Comparison of ENCODE assay signal across 8 cellular contexts in genomic region chr1:1906185-1907097, GRCh38. TPM values are rescaled to one million over a fixed set of nuclear protein-coding genes. Genes with fewer than 3 reads are reported as not detected.
DNase-seq lines count a peak whose midpoint lies in the region; ATAC-seq and TF ChIP-seq lines count a peak whose summit lies in the region.

No MANE protein-coding gene starts in this region.

- no peaks in the 10 kb centered on the region for H4K20me1 ChIP-seq in PC-3 (ENCODE audit: low read length)

- DNase-seq in CD4-positive, CD25-positive, alpha-beta regulatory T cell: peak; percentile 48 to 66 (median 54)
- peak in 1 of 2 experiments; percentile 77 for DNase-seq in HL-60 (ENCODE audit: low read depth in 1 of 2, low spot score in 1 of 2)
- DNase-seq in PC-3: peak; percentile 90
- DNase-seq in activated T-cell treated with anti-CD3 and anti-CD28 coated beads for 48 hours (ENCODE audit: low read depth): peak; percentile 63
- DNase-seq in naive thymus-derived CD4-positive, alpha-beta T cell: peak in 8 of 9 donors; percentile 49 to 77 (median 54)
- peak; percentile 57 for DNase-seq in stimulated activated naive B cell treated with anti-CD40 and anti-IgM and Interleukin-4, amounts not matched to agents 10 μg/mL and 1 μg/mL and 100 μg/mL, for 72 hours

- H3K27ac Mint-ChIP-seq in CD4-positive, CD25-positive, alpha-beta regulatory T cell: peak overlapping the region; percentile 10 to 84 (median 33)
- peak overlapping the region in 7 of 9 donors; percentile 2 to 72 (median 44) for H3K27ac Mint-ChIP-seq in naive thymus-derived CD4-positive, alpha-beta T cell
- peak overlapping the region; percentile 44 for H3K27ac Mint-ChIP-seq in stimulated activated naive B cell treated with anti-CD40 and anti-IgM and Interleukin-4, amounts not matched to agents 10 μg/mL and 1 μg/mL and 100 μg/mL, for 72 hours

- no peak overlapping the region for H3K9ac ChIP-seq in PC-3 (ENCODE audit: low read length)

- H3F3A ChIP-seq in PC-3 (ENCODE audit: low read length, unreplicated experiment): no peaks in the 10 kb centered on the region

- H2AFZ ChIP-seq in PC-3 (ENCODE audit: low read length): peak overlapping the region; percentile 49; the same call in 1 of the 2 replicates

- intact Hi-C loops in PC-3 (cut with micrococcal nuclease): loop anchor here (1.0 to 10.0 kb wide), 4 partner anchors 48 to 222 kb away; no protein-coding TSS in a partner anchor
- intact Hi-C loops in naive thymus-derived CD4-positive, alpha-beta T cell (cut with micrococcal nuclease): loop anchor here (2.0 to 10.0 kb wide), 7 partner anchors 48 to 229 kb away; partner anchors contain the start of gene SLC35E2B (in 1 of the 2)

- no peaks in the 10 kb centered on the region for H3K9me2 ChIP-seq in PC-3 (replicated peaks; ENCODE audit: low read length)

- H3K79me2 ChIP-seq in PC-3 (ENCODE audit: low read length): no peaks in the 10 kb centered on the region

- H3K4me3 Mint-ChIP-seq in CD4-positive, CD25-positive, alpha-beta regulatory T cell: peak overlapping the region; percentile 65 to 79 (median 74)
- peak overlapping the region; percentile 5 to 81 (median 58) for H3K4me3 Mint-ChIP-seq in naive thymus-derived CD4-positive, alpha-beta T cell
- H3K4me3 Mint-ChIP-seq in stimulated activated naive B cell treated with anti-CD40 and anti-IgM and Interleukin-4, amounts not matched to agents 10 μg/mL and 1 μg/mL and 100 μg/mL, for 72 hours: peak overlapping the region; percentile 2 to 39

- H3K4me1 ChIP-seq in CD4-positive, CD25-positive, alpha-beta regulatory T cell (ENCODE audit: control insufficient read depth, insufficient read depth, low read length, poor library complexity, severe bottlenecking): peaks cover 14% of the 10 kb centered on the region
- H3K4me1 ChIP-seq in PC-3 (ENCODE audit: insufficient read depth, low read length): peaks cover 15% of the 10 kb centered on the region
- peaks cover 5 to 10% of the 10 kb centered on the region in 2 donors for H3K4me1 ChIP-seq in naive thymus-derived CD4-positive, alpha-beta T cell (ENCODE audit: control insufficient read depth in 2 of 2, insufficient read depth in 2 of 2, low read length in 2 of 2)

- H3K36me3 Mint-ChIP-seq in CD4-positive, CD25-positive, alpha-beta regulatory T cell: no peaks in the 10 kb centered on the region
- no peaks in the 10 kb centered on the region for H3K36me3 Mint-ChIP-seq in naive thymus-derived CD4-positive, alpha-beta T cell
- H3K36me3 Mint-ChIP-seq in stimulated activated naive B cell treated with anti-CD40 and anti-IgM and Interleukin-4, amounts not matched to agents 10 μg/mL and 1 μg/mL and 100 μg/mL, for 72 hours: no peaks in the 10 kb centered on the region

- POLR2A ChIA-PET in PC-3 (lab: Charles Lee; ENCODE audit: unreplicated experiment): interaction anchor here (0.6 kb wide), 1 partner anchor 46 kb away, joined by 3 read pairs; no protein-coding TSS in a partner anchor
- POLR2A ChIA-PET in naive thymus-derived CD4-positive, alpha-beta T cell (lab: Charles Lee): interaction anchor here (0.6 to 2.4 kb wide), 3 partner anchors 8 to 125 kb away, joined by 3 to 7 read pairs (median 4); no protein-coding TSS in a partner anchor

- H3K4me1 Mint-ChIP-seq in CD4-positive, CD25-positive, alpha-beta regulatory T cell: peaks cover 0 to 20% (median 10%) of the 10 kb centered on the region in 4 donors
- peaks cover 12 to 18% (median 15%) of the 10 kb centered on the region in 7 donors for H3K4me1 Mint-ChIP-seq in naive thymus-derived CD4-positive, alpha-beta T cell
- peaks cover 20 to 33% of the 10 kb centered on the region in 2 donors for H3K4me1 Mint-ChIP-seq in stimulated activated naive B cell treated with anti-CD40 and anti-IgM and Interleukin-4, amounts not matched to agents 10 μg/mL and 1 μg/mL and 100 μg/mL, for 72 hours

- no peaks in the 10 kb centered on the region for H3K27me3 Mint-ChIP-seq in CD4-positive, CD25-positive, alpha-beta regulatory T cell
- H3K27me3 Mint-ChIP-seq in naive thymus-derived CD4-positive, alpha-beta T cell: no peaks in the 10 kb centered on the region
- H3K27me3 Mint-ChIP-seq in stimulated activated naive B cell treated with anti-CD40 and anti-IgM and Interleukin-4, amounts not matched to agents 10 μg/mL and 1 μg/mL and 100 μg/mL, for 72 hours: no peaks in the 10 kb centered on the region

- H3K27ac ChIP-seq in CD4-positive, CD25-positive, alpha-beta regulatory T cell (ENCODE audit: insufficient read depth, low read length, poor library complexity, severe bottlenecking): no peak overlapping the region
- H3K27ac ChIP-seq in HL-60 (replicated peaks) (no peak overlapping the region), PC-3 (ENCODE audit: low read length) (no peak overlapping the region)
- H3K27ac ChIP-seq in naive thymus-derived CD4-positive, alpha-beta T cell (ENCODE audit: low read depth, low read length): no peak overlapping the region

- BruUV-seq in PC-3 (replicated peaks; lab: Mats Ljungman, UMichigan): no TSS peak

- peaks cover 0 to 2% (median 0%) of the 10 kb centered on the region in 7 donors for H3K9me3 Mint-ChIP-seq in CD4-positive, CD25-positive, alpha-beta regulatory T cell
- peaks cover 0 to 2% (median 0%) of the 10 kb centered on the region in 11 donors for H3K9me3 Mint-ChIP-seq in naive thymus-derived CD4-positive, alpha-beta T cell
- H3K9me3 Mint-ChIP-seq in stimulated activated naive B cell treated with anti-CD40 and anti-IgM and Interleukin-4, amounts not matched to agents 10 μg/mL and 1 μg/mL and 100 μg/mL, for 72 hours: no peaks in the 10 kb centered on the region

- no peaks in the 10 kb centered on the region for H3K9me3 ChIP-seq in CD4-positive, CD25-positive, alpha-beta regulatory T cell (ENCODE audit: control insufficient read depth in 2 of 2, low read length in 2 of 2)
- H3K9me3 ChIP-seq in PC-3 (ENCODE audit: low read length): no peaks in the 10 kb centered on the region
- no peaks in the 10 kb centered on the region for H3K9me3 ChIP-seq in naive thymus-derived CD4-positive, alpha-beta T cell (ENCODE audit: control insufficient read depth in 2 of 3, low read length in 3 of 3)

- CTCF ChIA-PET in PC-3 (lab: Charles Lee): interaction anchor here (0.5 to 1.6 kb wide), 12 partner anchors 8 to 148 kb away, joined by 3 to 9 read pairs (median 4); partner anchors contain the start of gene NADK
- CTCF ChIA-PET in naive thymus-derived CD4-positive, alpha-beta T cell (lab: Charles Lee): interaction anchor here (0.9 to 2.4 kb wide), 6 partner anchors 11 to 127 kb away, joined by 3 to 6 read pairs (median 6); no protein-coding TSS in a partner anchor

- H3K4me3 ChIP-seq in CD4-positive, CD25-positive, alpha-beta regulatory T cell (ENCODE audit: low read depth, low read length): no peak overlapping the region
- H3K4me3 ChIP-seq in HL-60 (replicated peaks; ENCODE audit: insufficient read depth, low read length) (no peak overlapping the region), PC-3 (ENCODE audit: low read length) (no peak overlapping the region)
- no peak overlapping the region for H3K4me3 ChIP-seq in naive thymus-derived CD4-positive, alpha-beta T cell (ENCODE audit: low read length)

- H3K36me3 ChIP-seq in CD4-positive, CD25-positive, alpha-beta regulatory T cell (ENCODE audit: control insufficient read depth, insufficient read depth, low read length): no peaks in the 10 kb centered on the region
- H3K36me3 ChIP-seq in PC-3 (ENCODE audit: low read depth, low read length): no peaks in the 10 kb centered on the region
- H3K36me3 ChIP-seq in naive thymus-derived CD4-positive, alpha-beta T cell (ENCODE audit: control insufficient read depth in 2 of 3, insufficient read depth in 3 of 3, low read length in 3 of 3): no peaks in the 10 kb centered on the region

- TF ChIP-seq CTCF in HL-60 (IDR thresholded peaks at IDR 0.05; ENCODE audit: insufficient read depth, low read length): peak; percentile 88
- peak; percentile 99 for TF ChIP-seq CTCF in PC-3 (conservative IDR thresholded peaks at IDR 0.05; ENCODE audit: low read depth, low read length)

- H3K27me3 ChIP-seq in CD4-positive, CD25-positive, alpha-beta regulatory T cell (ENCODE audit: control insufficient read depth, insufficient read depth, low read length): no peaks in the 10 kb centered on the region
- H3K27me3 ChIP-seq in HL-60 (ENCODE audit: insufficient read depth, poor library complexity, severe bottlenecking) (no peaks in the 10 kb centered on the region), PC-3 (ENCODE audit: low read length) (no peaks in the 10 kb centered on the region)
- H3K27me3 ChIP-seq in naive thymus-derived CD4-positive, alpha-beta T cell (ENCODE audit: control insufficient read depth in 2 of 2, insufficient read depth in 2 of 2, low read length in 2 of 2): no peaks in the 10 kb centered on the region

- no peak overlapping the region for H3K4me2 ChIP-seq in PC-3 (ENCODE audit: low read length)

- peak; percentile 17 to 18 for ATAC-seq in CD4-positive, CD25-positive, alpha-beta regulatory T cell (ENCODE audit: low read depth in 2 of 2)
- ATAC-seq in PC-3 (peak; percentile 76), esophagus mucosa (peak; percentile 31), HG03039 (IDR thresholded peaks at IDR 0.05; ENCODE audit: unreplicated experiment) (no peak)
- peak; percentile 40 for ATAC-seq in naive thymus-derived CD4-positive, alpha-beta T cell
- ATAC-seq in stimulated activated naive B cell treated with anti-CD40 and anti-IgM and Interleukin-4, amounts not matched to agents 10 μg/mL and 1 μg/mL and 100 μg/mL, for 72 hours (replicated peaks): peak; percentile 41 to 42

RNA-seq across cellular contexts. Expression of gene CALML6, which starts 8.6 kb away (rescaled TPM):
- total RNA-seq in CD4-positive, CD25-positive, alpha-beta regulatory T cell: not detected
- polyA plus RNA-seq in CD4-positive, CD25-positive, alpha-beta regulatory T cell: not detected
- total RNA-seq in PC-3 (2014; rRNA removed): 1.7 and 3.0 TPM in 2 replicates
- 0.20 TPM for total RNA-seq in esophagus mucosa
- total RNA-seq in naive thymus-derived CD4-positive, alpha-beta T cell: 1 to 10 TPM in 3 of 5 experiments, under 1 TPM in 1, not detected in 1; 0.94 to 2.5 (median 1.4) TPM
- not detected for polyA plus RNA-seq in naive thymus-derived CD4-positive, alpha-beta T cell

RNA-seq across cellular contexts. Expression of gene TMEM52, which starts 12.6 kb away (rescaled TPM):
- 0.62 TPM for total RNA-seq in CD4-positive, CD25-positive, alpha-beta regulatory T cell
- polyA plus RNA-seq in CD4-positive, CD25-positive, alpha-beta regulatory T cell: under 1 TPM in 1 of 4 donors, not detected in 3; 0.50 TPM
- total RNA-seq in PC-3 (2014; rRNA removed) (22.6 and 29.1 TPM in 2 replicates), esophagus mucosa (0.32 TPM)
- total RNA-seq in naive thymus-derived CD4-positive, alpha-beta T cell: 1 to 10 TPM in 1 of 5 experiments, not detected in 4; 1.1 TPM
- polyA plus RNA-seq in naive thymus-derived CD4-positive, alpha-beta T cell: under 1 TPM in 1 of 2 donors, not detected in 1; 0.45 TPM

RNA-seq across cellular contexts. Expression of gene GNB1, which starts 15.6 kb away (rescaled TPM):
- total RNA-seq in CD4-positive, CD25-positive, alpha-beta regulatory T cell: 242 TPM
- 100 to 1,000 TPM in 2 of 4 donors, 10 to 100 TPM in 2; 47.0 to 106 (median 78.3) TPM for polyA plus RNA-seq in CD4-positive, CD25-positive, alpha-beta regulatory T cell
- total RNA-seq in PC-3 (2014; rRNA removed) (125 and 171 TPM in 2 replicates), esophagus mucosa (148 TPM)
- 100 to 1,000 TPM; 170 to 358 (median 246) TPM for total RNA-seq in naive thymus-derived CD4-positive, alpha-beta T cell
- 10 to 100 TPM; 48.1 to 62.3 TPM for polyA plus RNA-seq in naive thymus-derived CD4-positive, alpha-beta T cell

Comparison
In these comparisons a context has a peak if more than half of its experiments do, and no peak if none do; other contexts are left out.
1. H3K4me3 Mint-ChIP-seq: peak in every context shown above with its lines; median percentile 74 in CD4-positive, CD25-positive, alpha-beta regulatory T cell; 58 in naive thymus-derived CD4-positive, alpha-beta T cell; 20 in stimulated activated naive B cell treated with anti-CD40 and anti-IgM and Interleukin-4, amounts not matched to agents 10 μg/mL and 1 μg/mL and 100 μg/mL, for 72 hours.
2. RNA of gene TMEM52, which starts 12.6 kb away (total RNA-seq): 22.6 to 29.1 TPM in PC-3; 0.62 TPM in CD4-positive, CD25-positive, alpha-beta regulatory T cell (single experiment), 0.32 TPM in esophagus mucosa (single experiment) and 1.1 TPM in naive thymus-derived CD4-positive, alpha-beta T cell; every median in the first group is over 10 times any median in the second.
3. Peak in every context shown above with its lines, with median percentiles within 50 percentile points of each other: H3K27ac Mint-ChIP-seq.